ENCODE assay signal across 22 cellular contexts in genomic region chr6:16355238-16355637, GRCh38.
A peak's percentile ranks its signal among the peaks of the same experiment; 100 is the strongest.
DNase-seq lines count a peak whose midpoint lies in the region; ATAC-seq, FAIRE-seq and TF ChIP-seq lines count a peak whose summit lies in the region.
"Had no signal": no experiment of that assay in that cellular context is flagged by ENCODE, and none has a peak within 500 bp of the region (broad histone marks: within the 10 kb centered on the region; RNA-seq: fewer than 3 reads in every experiment).

No MANE protein-coding gene starts in this region.

- H2BK15ac ChIP-seq in mesendoderm (replicated peaks; ENCODE audit: low read depth), result no peak overlapping the region

- H3K27ac Mint-ChIP-seq in astrocyte (ENCODE audit: unreplicated experiment) (peak overlapping the region; percentile 53), Calu3 (ENCODE audit: unreplicated experiment) (no peak overlapping the region), GM23338 (no peak overlapping the region)
- peak overlapping the region; percentile 58 for H3K27ac Mint-ChIP-seq in stimulated activated effector memory CD8-positive, alpha-beta T cell treated with anti-CD3 and anti-CD28 coated beads, Interleukin-12 subunit alpha, Interleukin-12 subunit beta, amount 100 ng/mL, for 72 hours
- H3K27ac Mint-ChIP-seq: CD4-positive, alpha-beta T cell had no signal

- no peak overlapping the region for H4K5ac ChIP-seq in mesendoderm (ENCODE audit: low read length)

- TF ChIP-seq RAD21 in HCT116 (IDR thresholded peaks at IDR 0.05; ENCODE audit: low read depth), result no peak

- H2AK5ac ChIP-seq in mesendoderm (ENCODE audit: low read length), result no peak overlapping the region

- H3K9me2 ChIP-seq in HCT116 (ENCODE audit: insufficient read depth) (no peaks in the 10 kb centered on the region), GM23338 (ENCODE audit: insufficient read depth) (no peaks in the 10 kb centered on the region)

- H3K79me1 ChIP-seq in mesendoderm (ENCODE audit: low read length), result no peaks in the 10 kb centered on the region

- peak overlapping the region; percentile 2 to 50; a peak in 2 of 4 replicates for H3K4me3 ChIP-seq in HCT116 (replicated peaks in 1 of 2; ENCODE audit: low read depth in 1 of 2, low read length in 2 of 2)
- no peak overlapping the region for H3K4me3 ChIP-seq in astrocyte (ENCODE audit: insufficient read depth, low read depth, low read length)
- H3K4me3 ChIP-seq in mesendoderm (ENCODE audit: low read length), result no peak overlapping the region
- no peak overlapping the region for H3K4me3 ChIP-seq in GM23338
- H3K4me3 ChIP-seq: BLaER1, Peyer's patch had no signal

- no peak overlapping the region for H3K56ac ChIP-seq in mesendoderm (ENCODE audit: low read length)

- RAD21 ChIA-PET in HCT116 (lab: Charles Lee; ENCODE audit: low non-redundant PET in 1 of 2, low total read pairs in 2 of 2, uncharacterized antibody in 2 of 2, unreplicated experiment in 2 of 2), result no interaction called here

- H3K18ac ChIP-seq in mesendoderm (ENCODE audit: low read length), result no peak overlapping the region

- POLR2A ChIA-PET in HCT116 (lab: Charles Lee), result interaction anchor here (1.1 kb wide), 1 partner anchor 10 kb away, joined by 3 read pairs; no protein-coding TSS in a partner anchor

- H3K4me2 ChIP-seq in HCT116 (ENCODE audit: low read length), result peak overlapping the region; percentile 80
- H3K4me2 ChIP-seq in astrocyte (ENCODE audit: low read length), result no peak overlapping the region
- no peak overlapping the region for H3K4me2 ChIP-seq in mesendoderm (ENCODE audit: low read length)
- H3K4me2 ChIP-seq in GM23338, result no peak overlapping the region
- H3K4me2 ChIP-seq: BLaER1 had no signal

- no peak for FAIRE-seq in astrocyte (lab: Jason Lieb, UNC)
- FAIRE-seq: GM12891 had no signal

- peaks cover 2% of the 10 kb centered on the region for H3K9me3 Mint-ChIP-seq in astrocyte (ENCODE audit: unreplicated experiment)
- no peaks in the 10 kb centered on the region for H3K9me3 Mint-ChIP-seq in stimulated activated effector memory CD8-positive, alpha-beta T cell treated with anti-CD3 and anti-CD28 coated beads, Interleukin-12 subunit alpha, Interleukin-12 subunit beta, amount 100 ng/mL, for 72 hours
- H3K9me3 Mint-ChIP-seq in Calu3 (ENCODE audit: low read depth, unreplicated experiment), result no peaks in the 10 kb centered on the region
- no peaks in the 10 kb centered on the region for H3K9me3 Mint-ChIP-seq in GM23338
- H3K9me3 Mint-ChIP-seq: CD4-positive, alpha-beta T cell; H9 had no signal

- no peaks in the 10 kb centered on the region for H3K27me3 ChIP-seq in HCT116 (ENCODE audit: insufficient read depth, low read length)
- no peaks in the 10 kb centered on the region for H3K27me3 ChIP-seq in astrocyte (ENCODE audit: insufficient read depth, low read length)
- H3K27me3 ChIP-seq in mesendoderm (ENCODE audit: insufficient read depth, low read length, poor library complexity), result no peaks in the 10 kb centered on the region
- H3K27me3 ChIP-seq in GM23338 (ENCODE audit: insufficient read depth), result no peaks in the 10 kb centered on the region
- H3K27me3 ChIP-seq: BLaER1, Peyer's patch had no signal

- TF ChIP-seq POLR2A in HCT116 (IDR thresholded peaks at IDR 0.05; ENCODE audit: borderline replicate concordance, extremely low read depth, insufficient read depth, insufficient read length), result no peak

- H3K4me1 ChIP-seq in HCT116 (ENCODE audit: control insufficient read depth in 1 of 2, insufficient read depth in 2 of 2, low read length in 2 of 2), result peaks cover 17 to 25% of the 10 kb centered on the region in 2 experiments
- H3K4me1 ChIP-seq in astrocyte (ENCODE audit: insufficient read depth, low read length), result peaks cover 19% of the 10 kb centered on the region
- H3K4me1 ChIP-seq in mesendoderm (ENCODE audit: control insufficient read depth, low read depth, low read length), result no peaks in the 10 kb centered on the region
- no peaks in the 10 kb centered on the region for H3K4me1 ChIP-seq in GM23338 (ENCODE audit: insufficient read depth)
- H3K4me1 ChIP-seq: BLaER1 had no signal

- H3K79me2 ChIP-seq in HCT116 (ENCODE audit: insufficient read depth, low read length) (no peaks in the 10 kb centered on the region), astrocyte (ENCODE audit: insufficient read depth, low read length) (no peaks in the 10 kb centered on the region), mesendoderm (ENCODE audit: control insufficient read depth, insufficient read depth, low read length) (no peaks in the 10 kb centered on the region), GM23338 (replicated peaks; ENCODE audit: insufficient read depth) (no peaks in the 10 kb centered on the region)

- no peak overlapping the region for H3K4ac ChIP-seq in mesendoderm (ENCODE audit: low read depth, low read length)

- H4K20me1 ChIP-seq in HCT116 (ENCODE audit: insufficient read depth), result no peaks in the 10 kb centered on the region
- H4K20me1 ChIP-seq in astrocyte (ENCODE audit: insufficient read depth, low read length), result no peaks in the 10 kb centered on the region
- no peaks in the 10 kb centered on the region; the same call in 1 of the 2 replicates for H4K20me1 ChIP-seq in GM23338 (replicated peaks; ENCODE audit: insufficient read depth)
- H4K20me1 ChIP-seq: BLaER1 had no signal

- no peak overlapping the region for H3K4me3 Mint-ChIP-seq in astrocyte (ENCODE audit: unreplicated experiment)
- H3K4me3 Mint-ChIP-seq in stimulated activated effector memory CD8-positive, alpha-beta T cell treated with anti-CD3 and anti-CD28 coated beads, Interleukin-12 subunit alpha, Interleukin-12 subunit beta, amount 100 ng/mL, for 72 hours, result no peak overlapping the region
- no peak overlapping the region for H3K4me3 Mint-ChIP-seq in Calu3 (ENCODE audit: low read depth, unreplicated experiment)
- H3K4me3 Mint-ChIP-seq in GM23338, result no peak overlapping the region
- H3K4me3 Mint-ChIP-seq: CD4-positive, alpha-beta T cell; H9 had no signal

- no peaks in the 10 kb centered on the region for H3F3A ChIP-seq in GM23338 (replicated peaks; ENCODE audit: low read depth)

- CTCF ChIA-PET in HCT116 (lab: Charles Lee) (no interaction called here), Calu3 (lab: Charles Lee) (no interaction called here)

- H3K27me3 Mint-ChIP-seq in astrocyte (ENCODE audit: low read depth, unreplicated experiment) (no peaks in the 10 kb centered on the region), Calu3 (ENCODE audit: unreplicated experiment) (no peaks in the 10 kb centered on the region), GM23338 (ENCODE audit: insufficient read depth, low read depth, poor library complexity) (peaks cover 2% of the 10 kb centered on the region)
- H3K27me3 Mint-ChIP-seq: CD4-positive, alpha-beta T cell had no signal

- H3K27ac ChIP-seq in HCT116 (ENCODE audit: low read depth, low read length) (peak overlapping the region; percentile 45), astrocyte (ENCODE audit: low read depth, low read length) (no peak overlapping the region), mesendoderm (ENCODE audit: low read depth, low read length) (no peak overlapping the region), GM23338 (ENCODE audit: low read depth) (no peak overlapping the region)
- H3K27ac ChIP-seq: BLaER1, Peyer's patch had no signal

- H2BK120ac ChIP-seq in mesendoderm (ENCODE audit: low read depth, low read length), result no peak overlapping the region

- H2AFZ ChIP-seq in HCT116 (ENCODE audit: low read depth, low read length, poor library complexity, severe bottlenecking) (no peak overlapping the region), astrocyte (ENCODE audit: low read depth, low read length) (no peak overlapping the region), GM23338 (no peak overlapping the region)

- H3K4me1 Mint-ChIP-seq in astrocyte (ENCODE audit: low read depth, unreplicated experiment) (peaks cover 34% of the 10 kb centered on the region), Calu3 (ENCODE audit: low read depth, unreplicated experiment) (peaks cover 11% of the 10 kb centered on the region), GM23338 (peaks cover 5% of the 10 kb centered on the region)
- peaks cover 15% of the 10 kb centered on the region for H3K4me1 Mint-ChIP-seq in stimulated activated effector memory CD8-positive, alpha-beta T cell treated with anti-CD3 and anti-CD28 coated beads, Interleukin-12 subunit alpha, Interleukin-12 subunit beta, amount 100 ng/mL, for 72 hours

- H3K36me3 ChIP-seq in HCT116 (ENCODE audit: control insufficient read depth in 1 of 2, insufficient read depth in 2 of 2, low read length in 2 of 2), result no peaks in the 10 kb centered on the region
- no peaks in the 10 kb centered on the region for H3K36me3 ChIP-seq in astrocyte (ENCODE audit: insufficient read depth, low read length)
- H3K36me3 ChIP-seq in mesendoderm (ENCODE audit: control insufficient read depth, insufficient read depth, low read length), result no peaks in the 10 kb centered on the region
- no peaks in the 10 kb centered on the region for H3K36me3 ChIP-seq in GM23338 (ENCODE audit: insufficient read depth)
- H3K36me3 ChIP-seq: BLaER1, Peyer's patch had no signal

- peak; percentile 56 for ATAC-seq in HCT116
- no peak for ATAC-seq in stimulated activated effector memory CD8-positive, alpha-beta T cell treated with anti-CD3 and anti-CD28 coated beads, Interleukin-12 subunit alpha, Interleukin-12 subunit beta, amount 100 ng/mL, for 72 hours
- no peak for ATAC-seq in HG02973 (IDR thresholded peaks at IDR 0.05; ENCODE audit: unreplicated experiment)
- no peak for ATAC-seq in GM23338

- TF ChIP-seq CTCF in HCT116 (IDR thresholded peaks at IDR 0.05 in 2 of 3, conservative IDR thresholded peaks at IDR 0.05 in 1 of 3; ENCODE audit: borderline replicate concordance in 1 of 3, insufficient read depth in 1 of 3, low read depth in 2 of 3, low read length in 2 of 3) (no peak), astrocyte (IDR thresholded peaks at IDR 0.05; ENCODE audit: insufficient read depth, low read depth, low read length) (no peak), Calu3 (IDR thresholded peaks at IDR 0.05; ENCODE audit: unreplicated experiment) (no peak), GM23338 (conservative IDR thresholded peaks at IDR 0.05; ENCODE audit: low read depth in 2 of 2) (no peak)

- H4K8ac ChIP-seq in mesendoderm (ENCODE audit: low read depth, low read length), result no peak overlapping the region

- H3K9ac ChIP-seq in HCT116 (ENCODE audit: low read length) (peak overlapping the region; percentile 37), astrocyte (ENCODE audit: low read length) (no peak overlapping the region), mesendoderm (ENCODE audit: low read length) (no peak overlapping the region)
- H3K9ac ChIP-seq: BLaER1 had no signal

- no CpG with 5 or more reads among the region's 9 CpGs for WGBS in mesendoderm (ENCODE audit: extremely low coverage, insufficient coverage, low lambda C conversion rate)

- no TSS peak for BruUV-seq in HCT116 (replicated peaks; lab: Mats Ljungman, UMichigan)
- BruUV-seq in Calu3 (replicated peaks; lab: Mats Ljungman, UMichigan), result no TSS peak

- H3K9me3 ChIP-seq in HCT116 (ENCODE audit: control insufficient read depth in 1 of 2, insufficient read depth in 1 of 2, low read depth in 1 of 2, low read length in 2 of 2) (no peaks in the 10 kb centered on the region), astrocyte (ENCODE audit: insufficient read depth, low read depth, low read length) (no peaks in the 10 kb centered on the region)
- H3K9me3 ChIP-seq: BLaER1, Peyer's patch had no signal

- H3K23ac ChIP-seq in mesendoderm (ENCODE audit: low read length), result no peak overlapping the region

- no peak for DNase-seq in HCT116 (ENCODE audit: low read depth, low spot score)
- no peak for DNase-seq in astrocyte (ENCODE audit: low read depth)
- DNase-seq in mesendoderm, result peak; percentile 18
- DNase-seq in stimulated activated effector memory CD8-positive, alpha-beta T cell treated with anti-CD3 and anti-CD28 coated beads, Interleukin-12 subunit alpha, Interleukin-12 subunit beta, amount 100 ng/mL, for 72 hours (ENCODE audit: low spot score in 2 of 2), result no peak
- DNase-seq in Calu3, result no peak
- no peak for DNase-seq in GM23338 (ENCODE audit: low spot score)
- DNase-seq: ACHN; CD4-positive, alpha-beta T cell; COR-L47; DND-41; KG1; NCI-H1092 treated with DMSO at 0.1 percent for 48 hours; NCI-H1436 treated with DMSO at 0.1 percent for 48 hours; NCI-H1930; NCI-H2227 treated with DMSO at 0.1 percent for 48 hours; NCI-H510A; NK-92 treated with Interleukin-12 subunit alpha and Interleukin-12 subunit beta, amount 100 ng/mL, for 24 hours; Peyer's patch had no signal

- H3K36me3 Mint-ChIP-seq in astrocyte (ENCODE audit: low read depth, unreplicated experiment) (peaks cover 7% of the 10 kb centered on the region), Calu3 (ENCODE audit: insufficient read depth, unreplicated experiment) (no peaks in the 10 kb centered on the region), GM23338 (ENCODE audit: low read depth) (no peaks in the 10 kb centered on the region)
- H3K36me3 Mint-ChIP-seq in stimulated activated effector memory CD8-positive, alpha-beta T cell treated with anti-CD3 and anti-CD28 coated beads, Interleukin-12 subunit alpha, Interleukin-12 subunit beta, amount 100 ng/mL, for 72 hours, result peaks cover 14% of the 10 kb centered on the region

- intact Hi-C loops in HCT116 (cut with micrococcal nuclease), result no loop called here
- intact Hi-C loops in Calu3 (cut with micrococcal nuclease; ENCODE audit: unreplicated experiment), result no loop called here

- H2BK5ac ChIP-seq in mesendoderm (ENCODE audit: low read length), result no peak overlapping the region

Comparison
In these comparisons a context has a peak if more than half of its experiments do, and no peak if none do; other contexts are left out.
1. H3K4me3 ChIP-seq: peak in HCT116 (2 of 2); none in astrocyte (single experiment), mesendoderm (single experiment) and GM23338 (single experiment).
2. H3K27ac Mint-ChIP-seq: peak in astrocyte (single experiment) and stimulated activated effector memory CD8-positive, alpha-beta T cell treated with anti-CD3 and anti-CD28 coated beads, Interleukin-12 subunit alpha, Interleukin-12 subunit beta, amount 100 ng/mL, for 72 hours (single experiment); none in Calu3 (single experiment) and GM23338 (single experiment).